18 cellular contexts compared by ENCODE assay signal in genomic region chr10:93812664-93813338, GRCh38. TPM values are rescaled to one million over a fixed set of nuclear protein-coding genes. Genes with fewer than 3 reads are reported as not detected.
A peak's percentile ranks its signal among the peaks of the same experiment; 100 is the strongest.
DNase-seq lines count a peak whose midpoint lies in the region; ATAC-seq, FAIRE-seq and TF ChIP-seq lines count a peak whose summit lies in the region.
"Had no signal": no experiment of that assay in that cellular context is flagged by ENCODE, and none has a peak within 500 bp of the region (broad histone marks: within the 10 kb centered on the region; RNA-seq: fewer than 3 reads in every experiment).

No MANE protein-coding gene starts in this region.

- no peaks in the 10 kb centered on the region for H3K23me2 ChIP-seq in H1 (ENCODE audit: low read depth, low read length)

- H3K4me2 ChIP-seq in mammary epithelial cell (ENCODE audit: insufficient read depth, low read depth, low read length) (no peak overlapping the region), Loucy (ENCODE audit: low read depth, low read length, poor library complexity, severe bottlenecking) (no peak overlapping the region), H1 (ENCODE audit: insufficient read depth in 1 of 2, low read depth in 2 of 2, low read length in 2 of 2) (no peak overlapping the region), hepatocyte (no peak overlapping the region)
- H3K4me2 ChIP-seq: BLaER1 treated with 17β-estradiol and CSF1 and Interleukin-3, amounts not matched to agents 10 nM and 100 nM had no signal

- H3K27ac ChIP-seq in mammary epithelial cell (ENCODE audit: insufficient read depth, low read depth, low read length) (no peak overlapping the region), H1 (ENCODE audit: low read depth, low read length) (no peak overlapping the region), hepatocyte (no peak overlapping the region)
- H3K27ac ChIP-seq: BLaER1 treated with 17β-estradiol and CSF1 and Interleukin-3, amounts not matched to agents 10 nM and 100 nM; RWPE1 had no signal

- H2BK12ac ChIP-seq in H1 (ENCODE audit: low read depth, low read length) = no peak overlapping the region

- H3K9me3 Mint-ChIP-seq in MCF 10A (ENCODE audit: unreplicated experiment) = no peaks in the 10 kb centered on the region
- H3K9me3 Mint-ChIP-seq: CD4-positive, alpha-beta T cell; T-cell had no signal

- no peak overlapping the region for H4K8ac ChIP-seq in H1 (ENCODE audit: extremely low read depth, insufficient read depth, low read length)

- WGBS in mammary epithelial cell (ENCODE audit: low coverage, missing lambda C conversion rate) = 100% methylated on average over 1 of the region's 1 CpG
- no CpG with 5 or more reads among the region's 1 CpG for WGBS in H1 (ENCODE audit: extremely low coverage in 1 of 2, insufficient coverage in 1 of 2, insufficient read length in 1 of 2, insufficient replicate concordance in 2 of 2, low coverage in 1 of 2, low lambda C conversion rate in 2 of 2, missing lambda C conversion rate in 1 of 2), 2 experiments
- 38% methylated on average over 1 of the region's 1 CpG for WGBS in hepatocyte (ENCODE audit: low lambda C conversion rate, missing lambda C conversion rate)

- DNase-seq in mammary epithelial cell (no peak), MCF 10A (ENCODE audit: unreplicated experiment) (no peak), H1 (ENCODE audit: low read depth in 1 of 2, low spot score in 2 of 2) (no peak), left ventricle myocardium superior (no peak), hepatocyte (ENCODE audit: low spot score) (no peak), H54 (ENCODE audit: insufficient read length, low spot score) (no peak)
- DNase-seq: DMS79, GOT3, NCI-H446 treated with DMSO at 0.1 percent for 48 hours, NCI-H526 treated with DMSO at 0.1 percent for 48 hours had no signal

- H3K4me1 Mint-ChIP-seq in MCF 10A (ENCODE audit: insufficient read depth, unreplicated experiment) = peaks cover 19% of the 10 kb centered on the region

- ATAC-seq in left ventricle myocardium superior = no peak

- no peak for TF ChIP-seq POLR2A in H1 (IDR thresholded peaks at IDR 0.05; ENCODE audit: control extremely low read depth in 1 of 2, low read depth in 2 of 2, low read length in 2 of 2)
- TF ChIP-seq POLR2A in H54 (IDR thresholded peaks at IDR 0.05; ENCODE audit: low read depth, low read length) = no peak

- H4K20me1 ChIP-seq in mammary epithelial cell (ENCODE audit: insufficient read depth, low read length) = no peaks in the 10 kb centered on the region
- H4K20me1 ChIP-seq in Loucy (ENCODE audit: insufficient read depth, low read length, poor library complexity, severe bottlenecking) = no peaks in the 10 kb centered on the region
- no peaks in the 10 kb centered on the region for H4K20me1 ChIP-seq in H1 (replicated peaks in 1 of 2; ENCODE audit: control insufficient read depth in 1 of 2, insufficient read depth in 2 of 2, low read length in 2 of 2)
- H4K20me1 ChIP-seq in hepatocyte (ENCODE audit: insufficient read depth, poor library complexity, severe bottlenecking) = no peaks in the 10 kb centered on the region
- H4K20me1 ChIP-seq: BLaER1 treated with 17β-estradiol and CSF1 and Interleukin-3, amounts not matched to agents 10 nM and 100 nM had no signal

- no peak overlapping the region for H3K9ac ChIP-seq in mammary epithelial cell (ENCODE audit: insufficient read depth, low read length)
- no peak overlapping the region for H3K9ac ChIP-seq in Loucy (ENCODE audit: low read depth, low read length, poor library complexity, severe bottlenecking)
- H3K9ac ChIP-seq in H1 (replicated peaks in 1 of 4; ENCODE audit: extremely low read depth in 1 of 4, low read depth in 3 of 4, low read length in 3 of 4) = no peak overlapping the region
- H3K9ac ChIP-seq: BLaER1 treated with 17β-estradiol and CSF1 and Interleukin-3, amounts not matched to agents 10 nM and 100 nM had no signal

- no peak overlapping the region for H3K56ac ChIP-seq in H1 (replicated peaks; ENCODE audit: insufficient read length, low read depth, low read length)

- H3K4me1 ChIP-seq in mammary epithelial cell (ENCODE audit: insufficient read depth, low read length) (no peaks in the 10 kb centered on the region), Loucy (ENCODE audit: insufficient read depth, low read length, poor library complexity, severe bottlenecking) (peaks cover 3% of the 10 kb centered on the region), H1 (replicated peaks in 1 of 4; ENCODE audit: control insufficient read depth in 3 of 4, insufficient read depth in 4 of 4, low read length in 3 of 4) (peaks cover 0 to 2% (median under 1%) of the 10 kb centered on the region in 4 experiments; a peak in 2 of 7 replicates), hepatocyte (ENCODE audit: insufficient read depth) (peaks cover 9% of the 10 kb centered on the region)
- H3K4me1 ChIP-seq: BLaER1 treated with 17β-estradiol and CSF1 and Interleukin-3, amounts not matched to agents 10 nM and 100 nM had no signal

- no peak for FAIRE-seq in H1 (lab: Jason Lieb, UNC)
- FAIRE-seq in H54 (lab: Jason Lieb, UNC) = no peak
- FAIRE-seq: A204.1 had no signal

- BruUV-seq in mammary epithelial cell (replicated peaks; lab: Mats Ljungman, UMichigan) = no TSS peak
- no TSS peak for BruUV-seq in MCF 10A (replicated peaks; lab: Mats Ljungman, UMichigan)

- H4K5ac ChIP-seq in H1 (ENCODE audit: insufficient read length, low read depth, low read length) = no peak overlapping the region

- H2BK15ac ChIP-seq in H1 (ENCODE audit: low read length) = no peak overlapping the region

- TF ChIP-seq CTCF in mammary epithelial cell (conservative IDR thresholded peaks at IDR 0.05 in 1 of 2, IDR thresholded peaks at IDR 0.05 in 1 of 2; ENCODE audit: extremely low read depth in 1 of 2, insufficient read depth in 1 of 2, low read depth in 1 of 2, low read length in 2 of 2) = no peak
- TF ChIP-seq CTCF in MCF 10A (IDR thresholded peaks at IDR 0.05; ENCODE audit: unreplicated experiment) = no peak
- TF ChIP-seq CTCF in Loucy (conservative IDR thresholded peaks at IDR 0.05; ENCODE audit: low read length) = no peak
- TF ChIP-seq CTCF in H1 (IDR thresholded peaks at IDR 0.05; ENCODE audit: control extremely low read depth in 1 of 3, insufficient read depth in 1 of 3, low read depth in 1 of 3, low read length in 3 of 3) = no peak
- no peak for TF ChIP-seq CTCF in hepatocyte (IDR thresholded peaks at IDR 0.05; ENCODE audit: poor library complexity)

- H3K14ac ChIP-seq in H1 (ENCODE audit: insufficient read length) = no peak overlapping the region

- H3K9me2 ChIP-seq in Loucy (replicated peaks; ENCODE audit: low read depth, low read length) (no peaks in the 10 kb centered on the region), hepatocyte (replicated peaks; ENCODE audit: insufficient read depth) (no peaks in the 10 kb centered on the region)

- no peak overlapping the region for H2AK5ac ChIP-seq in H1 (ENCODE audit: low read depth, low read length)

- POLR2A ChIA-PET in MCF 10A (lab: Yijun Ruan, JAX) (no interaction called here), H1 (lab: Charles Lee; ENCODE audit: partially characterized antibody) (no interaction called here)

- H2AFZ ChIP-seq in mammary epithelial cell (ENCODE audit: low read depth, low read length) = peak overlapping the region; percentile 40
- peak overlapping the region; percentile 70; the same call in 1 of the 2 replicates for H2AFZ ChIP-seq in Loucy (ENCODE audit: low read length)
- no peak overlapping the region for H2AFZ ChIP-seq in H1 (ENCODE audit: low read length)
- H2AFZ ChIP-seq in hepatocyte = no peak overlapping the region

- H3K27me3 ChIP-seq in mammary epithelial cell (ENCODE audit: insufficient read depth, low read length) (peaks cover 2% of the 10 kb centered on the region), Loucy (ENCODE audit: insufficient read depth, low read length, poor library complexity, severe bottlenecking) (no peaks in the 10 kb centered on the region), H1 (replicated peaks in 1 of 4; ENCODE audit: control insufficient read depth in 3 of 4, extremely low read depth in 1 of 4, insufficient read depth in 3 of 4, low read length in 3 of 4) (no peaks in the 10 kb centered on the region), hepatocyte (no peaks in the 10 kb centered on the region)
- H3K27me3 ChIP-seq: BLaER1 treated with 17β-estradiol and CSF1 and Interleukin-3, amounts not matched to agents 10 nM and 100 nM had no signal

- H3K79me2 ChIP-seq in mammary epithelial cell (ENCODE audit: insufficient read depth, low read length) (no peaks in the 10 kb centered on the region), Loucy (ENCODE audit: insufficient read depth, low read length) (no peaks in the 10 kb centered on the region), H1 (ENCODE audit: control insufficient read depth in 1 of 2, insufficient read depth in 2 of 2, low read length in 2 of 2) (no peaks in the 10 kb centered on the region), hepatocyte (no peaks in the 10 kb centered on the region)

- peaks cover 14% of the 10 kb centered on the region for H3K27me3 Mint-ChIP-seq in MCF 10A (ENCODE audit: insufficient read depth, unreplicated experiment)

- H3F3A ChIP-seq in Loucy (ENCODE audit: low read depth) = no peaks in the 10 kb centered on the region

- H3K18ac ChIP-seq in H1 (ENCODE audit: extremely low read depth, low read length) = no peak overlapping the region

- no peak overlapping the region for H2BK120ac ChIP-seq in H1 (replicated peaks; ENCODE audit: low read depth, low read length)

- CTCF ChIA-PET in mammary epithelial cell (lab: Charles Lee; ENCODE audit: low non-redundant PET) = no interaction called here
- CTCF ChIA-PET in MCF 10A (lab: Yijun Ruan, JAX) = interaction anchor here (0.7 to 4.8 kb wide), 10 partner anchors 8 to 1666 kb away, joined by 3 to 83 read pairs (median 4); partner anchors contain the start of gene FRA10AC1
- CTCF ChIA-PET in H1 (lab: Charles Lee; ENCODE audit: partially characterized antibody) = interaction anchor here (0.7 to 9.5 kb wide), 17 partner anchors 9 to 195 kb away, joined by 3 to 287 read pairs (median 4); partner anchors contain the start of genes FRA10AC1 and LGI1

- dilution Hi-C loops in mammary epithelial cell (cut with HindIII; ENCODE audit: low sequenced_read_pairs) = no loop called here

- intact Hi-C loops in mammary epithelial cell (cut with micrococcal nuclease) = no loop called here
- intact Hi-C loops in MCF 10A (cut with micrococcal nuclease) = loop anchor here (10.0 kb wide), 1 partner anchor 632 kb away; no protein-coding TSS in a partner anchor
- intact Hi-C loops in left ventricle myocardium superior (cut with micrococcal nuclease) = no loop called here

- H3K23ac ChIP-seq in H1 (ENCODE audit: insufficient read length) = no peak overlapping the region

- TF ChIP-seq EP300 in H1 (IDR thresholded peaks at IDR 0.05; ENCODE audit: borderline replicate concordance in 1 of 2, low read depth in 2 of 2, low read length in 2 of 2) = no peak

- H3K36me3 ChIP-seq in mammary epithelial cell (ENCODE audit: insufficient read depth, low read length) (no peaks in the 10 kb centered on the region), Loucy (ENCODE audit: insufficient read depth, low read length) (no peaks in the 10 kb centered on the region), H1 (ENCODE audit: control insufficient read depth in 2 of 4, insufficient read depth in 4 of 4, low read length in 3 of 4) (no peaks in the 10 kb centered on the region), hepatocyte (replicated peaks; ENCODE audit: insufficient read depth, low read depth) (no peaks in the 10 kb centered on the region)
- H3K36me3 ChIP-seq: BLaER1 treated with 17β-estradiol and CSF1 and Interleukin-3, amounts not matched to agents 10 nM and 100 nM had no signal

- no peak overlapping the region for H3K4me3 Mint-ChIP-seq in MCF 10A (ENCODE audit: unreplicated experiment)
- H3K4me3 Mint-ChIP-seq: CD4-positive, alpha-beta T cell; T-cell had no signal

- no peak overlapping the region for H2BK20ac ChIP-seq in H1 (ENCODE audit: low read length)

- H3K9me3 ChIP-seq in mammary epithelial cell (replicated peaks; ENCODE audit: insufficient read depth, low read length) (no peaks in the 10 kb centered on the region), Loucy (ENCODE audit: insufficient read depth, low read depth, low read length) (no peaks in the 10 kb centered on the region), H1 (ENCODE audit: insufficient read depth in 2 of 2, low read depth in 1 of 2, low read length in 1 of 2) (no peaks in the 10 kb centered on the region), hepatocyte (ENCODE audit: low read depth) (no peaks in the 10 kb centered on the region)
- H3K9me3 ChIP-seq: BLaER1 treated with 17β-estradiol and CSF1 and Interleukin-3, amounts not matched to agents 10 nM and 100 nM had no signal

- in situ Hi-C loops in mammary epithelial cell (cut with MboI; ENCODE audit: low sequenced_read_pairs in 2 of 2) = loop anchor here (5.0 to 10.0 kb wide), 2 partner anchors 108 to 110 kb away; partner anchors contain the start of gene FRA10AC1 (in 2 of the 2)

- H3K79me1 ChIP-seq in H1 (ENCODE audit: low read depth, low read length) = no peaks in the 10 kb centered on the region

- H3K27ac Mint-ChIP-seq in MCF 10A (ENCODE audit: low read depth, unreplicated experiment) = no peak overlapping the region
- H3K27ac Mint-ChIP-seq: CD4-positive, alpha-beta T cell; T-cell had no signal

- H3K4ac ChIP-seq in H1 (replicated peaks; ENCODE audit: insufficient read length, low read depth, low read length) = peak overlapping the region; percentile 9

- TF ChIP-seq RAD21 in H1 (IDR thresholded peaks at IDR 0.05 in 1 of 2, conservative IDR thresholded peaks at IDR 0.05 in 1 of 2; ENCODE audit: low read depth in 2 of 2, low read length in 2 of 2) = no peak

- no peaks in the 10 kb centered on the region for H3K36me3 Mint-ChIP-seq in MCF 10A (ENCODE audit: insufficient read depth, unreplicated experiment)
- H3K36me3 Mint-ChIP-seq: T-cell had no signal

- H2BK5ac ChIP-seq in H1 (ENCODE audit: low read depth, low read length) = no peak overlapping the region

- H3K4me3 ChIP-seq in mammary epithelial cell (replicated peaks in 1 of 3; ENCODE audit: insufficient read depth in 1 of 3, low read depth in 2 of 3, low read length in 3 of 3) = no peak overlapping the region
- H3K4me3 ChIP-seq in Loucy (ENCODE audit: low read length, poor library complexity, severe bottlenecking) = no peak overlapping the region
- H3K4me3 ChIP-seq in H1 (ENCODE audit: extremely low read depth in 1 of 4, insufficient read depth in 2 of 4, low read depth in 3 of 4, low read length in 4 of 4) = no peak overlapping the region
- H3K4me3 ChIP-seq in hepatocyte = no peak overlapping the region
- H3K4me3 ChIP-seq: BLaER1 treated with 17β-estradiol and CSF1 and Interleukin-3, amounts not matched to agents 10 nM and 100 nM had no signal

- no peak overlapping the region for H4K91ac ChIP-seq in H1 (replicated peaks; ENCODE audit: insufficient read length, low read length)

RNA-seq across cellular contexts. Expression of gene LGI1, which starts 55.1 kb away (rescaled TPM):
- total RNA-seq in mammary epithelial cell = not detected
- polyA plus RNA-seq in mammary epithelial cell = not detected
- polyA minus RNA-seq in mammary epithelial cell = not detected
- total RNA-seq in MCF 10A (2022) = not detected in 2 replicates
- not detected in 2 replicates for total RNA-seq in H1 (2021; fragmentation: NEBNext Ultra II Directional; extraction: Animal tissue kit (Norgen Biotek cat#: 25700))
- polyA plus RNA-seq in H1 (2011; rRNA removed) = 0.15 and 0.28 TPM in 2 replicates
- 0.35 TPM for polyA plus RNA-seq in H1 (2011; cell fraction: cytosol; rRNA removed)
- polyA plus RNA-seq in H1 (2011; cell fraction: nucleus; rRNA removed) = 0.36 TPM
- 0.25 to 0.59 TPM (median 0.49 TPM) in 4 replicates for polyA plus RNA-seq in H1 (2012, experiment 1 of 2)
- polyA plus RNA-seq in H1 (2012, experiment 2 of 2) = not detected
- polyA plus RNA-seq in H1 (2013, experiment 1 of 2) = 0.06 TPM
- polyA plus RNA-seq in H1 (2013, experiment 2 of 2) = 0.13 TPM
- 0.24 and 0.54 TPM in 2 replicates for polyA minus RNA-seq in H1 (2011; rRNA and poly(A)+ RNA removed)
- polyA minus RNA-seq in H1 (2011; cell fraction: cytosol; rRNA and poly(A)+ RNA removed) = not detected
- polyA minus RNA-seq in H1 (2011; cell fraction: nucleus; rRNA and poly(A)+ RNA removed) = 0.20 TPM
- total RNA-seq in left ventricle myocardium superior = not detected
- 0.60 and 2.6 TPM in 2 replicates for total RNA-seq in hepatocyte
- polyA plus RNA-seq in hepatocyte = 0.21 and 0.56 TPM in 2 replicates
- total RNA-seq: CD4-positive, alpha-beta T cell; LHCN-M2; SK-MEL-5; T-cell had no signal

Comparison
In these comparisons a context has a peak if more than half of its experiments do, and no peak if none do; other contexts are left out.
1. H2AFZ ChIP-seq: peak in mammary epithelial cell (single experiment) and Loucy (single experiment); none in H1 (single experiment) and hepatocyte (single experiment).